19 cellular contexts compared by ENCODE assay signal in genomic region chr11:70699294-70700221, GRCh38.
DNase-seq lines count a peak whose midpoint lies in the region; ATAC-seq and TF ChIP-seq lines count a peak whose summit lies in the region.
"Had no signal": no experiment of that assay in that cellular context is flagged by ENCODE, and none has a peak within 500 bp of the region (broad histone marks: within the 10 kb centered on the region; RNA-seq: fewer than 3 reads in every experiment).

No MANE protein-coding gene starts in this region.

- no peak for ATAC-seq in effector memory CD8-positive, alpha-beta T cell (replicated peaks)
- ATAC-seq: activated naive CD8-positive, alpha-beta T cell treated with anti-CD3 and anti-CD28 coated beads, Interleukin-2, amount 50 U/mL, for 24 hours; left ventricle myocardium superior; naive thymus-derived CD8-positive, alpha-beta T cell; T-helper 17 cell had no signal

- no peak for TF ChIP-seq CTCF in BE2C (IDR thresholded peaks at IDR 0.05; ENCODE audit: low read depth, low read length)

- peak overlapping the region; percentile 10 for H3K27ac ChIP-seq in layer of hippocampus (ENCODE audit: low read depth, low read length)
- H3K27ac ChIP-seq: sigmoid colon, uterus had no signal

- H3K36me3 Mint-ChIP-seq in effector memory CD8-positive, alpha-beta T cell (ENCODE audit: insufficient read depth): no peaks in the 10 kb centered on the region
- H3K36me3 Mint-ChIP-seq: CD4-positive, CD25-positive, alpha-beta regulatory T cell; naive thymus-derived CD8-positive, alpha-beta T cell had no signal

- H3K36me3 ChIP-seq in BE2C (no peaks in the 10 kb centered on the region), H7 (replicated peaks; ENCODE audit: control insufficient read depth, insufficient read depth, low read length) (no peaks in the 10 kb centered on the region)
- H3K36me3 ChIP-seq: sigmoid colon, uterus had no signal

- DNase-seq in BE2C (peak; percentile 38), H7 (peak; percentile 91), RPMI8226 (peak; percentile 45), pons (ENCODE audit: low spot score) (no peak)
- no peak for DNase-seq in effector memory CD8-positive, alpha-beta T cell
- no peak for DNase-seq in stimulated activated CD4-positive, alpha-beta T cell treated with anti-CD3 and anti-CD28 coated beads, Interleukin-2, amount 100 ng/mL, for 24 hours
- DNase-seq in activated effector memory CD4-positive, alpha-beta T cell treated with anti-CD3 and anti-CD28 coated beads, Interleukin-2, amount 50 U/mL, for 16 hours: no peak
- DNase-seq: activated naive CD8-positive, alpha-beta T cell treated with anti-CD3 and anti-CD28 coated beads, Interleukin-2, amount 50 U/mL, for 24 hours; activated T-cell treated with anti-CD3 and anti-CD28 coated beads for 4 hours; CD4-positive, CD25-positive, alpha-beta regulatory T cell; glutamatergic neuron; left ventricle myocardium superior; naive thymus-derived CD8-positive, alpha-beta T cell; stimulated activated naive CD4-positive, alpha-beta T cell; T-helper 17 cell; uterus had no signal

- no peaks in the 10 kb centered on the region; the same call in 1 of the 2 replicates for H3K9me3 ChIP-seq in BE2C
- H3K9me3 ChIP-seq: sigmoid colon, uterus had no signal

- H3K27me3 Mint-ChIP-seq in effector memory CD8-positive, alpha-beta T cell: peaks cover 15 to 22% of the 10 kb centered on the region in 2 donors
- H3K27me3 Mint-ChIP-seq: activated naive CD8-positive, alpha-beta T cell treated with anti-CD3 and anti-CD28 coated beads, Interleukin-2, amount 50 U/mL, for 24 hours; CD4-positive, CD25-positive, alpha-beta regulatory T cell; T-helper 17 cell had no signal

- no peak overlapping the region for H3K4me3 Mint-ChIP-seq in effector memory CD8-positive, alpha-beta T cell
- H3K4me3 Mint-ChIP-seq: activated naive CD8-positive, alpha-beta T cell treated with anti-CD3 and anti-CD28 coated beads, Interleukin-2, amount 50 U/mL, for 24 hours; CD4-positive, CD25-positive, alpha-beta regulatory T cell; central memory CD8-positive, alpha-beta T cell; naive thymus-derived CD8-positive, alpha-beta T cell; T-helper 17 cell had no signal

- H3K4me1 Mint-ChIP-seq in effector memory CD8-positive, alpha-beta T cell (ENCODE audit: low read depth in 2 of 2): no peaks in the 10 kb centered on the region
- H3K4me1 Mint-ChIP-seq: activated naive CD8-positive, alpha-beta T cell treated with anti-CD3 and anti-CD28 coated beads, Interleukin-2, amount 50 U/mL, for 24 hours; central memory CD8-positive, alpha-beta T cell; T-helper 17 cell had no signal

- no peak overlapping the region for H3K27ac Mint-ChIP-seq in effector memory CD8-positive, alpha-beta T cell
- H3K27ac Mint-ChIP-seq: activated naive CD8-positive, alpha-beta T cell treated with anti-CD3 and anti-CD28 coated beads, Interleukin-2, amount 50 U/mL, for 24 hours; CD4-positive, CD25-positive, alpha-beta regulatory T cell; naive thymus-derived CD8-positive, alpha-beta T cell; T-helper 17 cell had no signal

- 0 out of 2 replicates have a peak, but pooled peaks cover 3% of the 10 kb centered on the region for H3K4me1 ChIP-seq in BE2C
- H3K4me1 ChIP-seq: sigmoid colon, uterus had no signal

- H3K4me3 ChIP-seq in BE2C (ENCODE audit: low read depth, low read length) (no peak overlapping the region), H7 (ENCODE audit: insufficient read depth, low read depth, low read length) (no peak overlapping the region)
- H3K4me3 ChIP-seq: sigmoid colon, uterus had no signal

- H3K9me3 Mint-ChIP-seq in effector memory CD8-positive, alpha-beta T cell: peaks cover 0 to 1% of the 10 kb centered on the region in 2 donors
- H3K9me3 Mint-ChIP-seq: activated naive CD8-positive, alpha-beta T cell treated with anti-CD3 and anti-CD28 coated beads, Interleukin-2, amount 50 U/mL, for 24 hours; central memory CD8-positive, alpha-beta T cell had no signal

- H3K27me3 ChIP-seq in BE2C: no peaks in the 10 kb centered on the region
- no peaks in the 10 kb centered on the region for H3K27me3 ChIP-seq in H7 (ENCODE audit: control insufficient read depth, insufficient read depth, low read length)
- H3K27me3 ChIP-seq in layer of hippocampus (ENCODE audit: control insufficient read depth, insufficient read depth, low read length): no peaks in the 10 kb centered on the region
- H3K27me3 ChIP-seq: sigmoid colon, uterus had no signal

Comparison
In these comparisons a context has a peak if more than half of its experiments do, and no peak if none do; other contexts are left out.
1. DNase-seq: peak in BE2C (single experiment), H7 (single experiment) and RPMI8226 (single experiment); none in effector memory CD8-positive, alpha-beta T cell (0 of 3), stimulated activated CD4-positive, alpha-beta T cell treated with anti-CD3 and anti-CD28 coated beads, Interleukin-2, amount 100 ng/mL, for 24 hours (0 of 2), activated effector memory CD4-positive, alpha-beta T cell treated with anti-CD3 and anti-CD28 coated beads, Interleukin-2, amount 50 U/mL, for 16 hours (single experiment) and pons (single experiment).